ENCODE assay signal across 12 cellular contexts in the genomic region with DNA sequence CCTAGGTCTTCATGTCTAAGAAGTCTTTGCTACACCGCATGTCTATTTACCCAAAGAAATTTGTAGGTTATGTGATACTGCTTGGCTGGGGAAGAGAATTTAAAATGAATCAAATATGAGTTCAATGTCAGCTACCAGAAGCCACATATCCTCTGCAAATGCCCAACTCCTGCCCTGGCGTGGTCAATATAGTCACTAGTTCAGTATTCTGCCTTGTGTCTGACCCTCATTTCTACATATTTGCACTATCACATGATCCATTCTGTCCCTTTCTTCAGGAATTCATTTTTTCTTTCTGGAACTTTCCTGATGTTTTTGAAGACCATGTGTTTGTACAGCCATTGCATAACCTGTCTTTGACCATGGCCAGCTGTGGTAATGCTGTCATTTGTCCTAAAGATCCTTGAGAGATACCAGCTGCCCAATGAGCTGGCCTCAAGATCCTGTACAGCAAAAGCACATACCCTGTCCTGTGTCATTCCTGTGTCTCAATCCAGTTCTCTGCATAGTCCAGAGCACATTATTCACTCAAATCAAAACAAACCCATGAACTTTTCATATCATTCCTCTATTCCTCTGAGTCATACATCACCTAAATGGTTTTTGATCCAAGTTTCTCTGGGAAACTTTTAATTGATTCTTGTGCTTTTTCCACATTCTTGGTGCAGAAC.
DNase-seq lines count a peak whose midpoint lies in the region; ATAC-seq and TF ChIP-seq lines count a peak whose summit lies in the region.
"Had no signal": no experiment of that assay in that cellular context is flagged by ENCODE, and none has a peak within 500 bp of the region (broad histone marks: within the 10 kb centered on the region; RNA-seq: fewer than 3 reads in every experiment).

No MANE protein-coding gene starts in this region.

- H3K27me3 ChIP-seq in breast epithelium: no peaks in the 10 kb centered on the region
- no peaks in the 10 kb centered on the region for H3K27me3 ChIP-seq in lower lobe of right lung (ENCODE audit: low read depth)
- no peaks in the 10 kb centered on the region for H3K27me3 ChIP-seq in aorta (ENCODE audit: control insufficient read depth in 1 of 2, insufficient read depth in 2 of 2, low read length in 1 of 2)

- intact Hi-C loops in MCF 10A (cut with micrococcal nuclease) (loop anchor here (10.0 kb wide), 1 partner anchor 1096 kb away; no protein-coding TSS in a partner anchor), breast epithelium (cut with DNase I; ENCODE audit: low total_unique reads) (no loop called here), lower lobe of right lung (cut with DNase I) (no loop called here), aorta (cut with DNase I) (no loop called here)

- POLR2A ChIA-PET in MCF 10A (lab: Yijun Ruan, JAX): interaction anchor here (1.3 kb wide), 1 partner anchor 10 kb away, joined by 5 read pairs; no protein-coding TSS in a partner anchor

- peak overlapping the region; percentile 46 for H3K27ac Mint-ChIP-seq in MCF 10A (ENCODE audit: low read depth, unreplicated experiment)
- H3K27ac Mint-ChIP-seq: IgD-negative memory B cell had no signal

- CTCF ChIA-PET in MCF 10A (lab: Yijun Ruan, JAX): interaction anchor here (0.5 kb wide), 1 partner anchor 455 kb away, joined by 3 read pairs; no protein-coding TSS in a partner anchor

- H3K4me1 ChIP-seq in breast epithelium (no peaks in the 10 kb centered on the region), lower lobe of right lung (no peaks in the 10 kb centered on the region), aorta (ENCODE audit: control insufficient read depth in 1 of 2, insufficient read depth in 2 of 2, low read length in 2 of 2) (peaks cover 3 to 5% of the 10 kb centered on the region in 2 donors)

- H3K36me3 ChIP-seq in breast epithelium (no peaks in the 10 kb centered on the region), lower lobe of right lung (no peaks in the 10 kb centered on the region), aorta (ENCODE audit: control insufficient read depth in 1 of 2, insufficient read depth in 2 of 2, low read length in 1 of 2) (no peaks in the 10 kb centered on the region)

- no peaks in the 10 kb centered on the region for H3K9me3 Mint-ChIP-seq in MCF 10A (ENCODE audit: unreplicated experiment)

- H3K36me3 Mint-ChIP-seq in MCF 10A (ENCODE audit: insufficient read depth, unreplicated experiment): peaks cover 7% of the 10 kb centered on the region
- H3K36me3 Mint-ChIP-seq: IgD-negative memory B cell had no signal

- no peak for TF ChIP-seq CTCF in MCF 10A (IDR thresholded peaks at IDR 0.05; ENCODE audit: unreplicated experiment)
- TF ChIP-seq CTCF in breast epithelium (IDR thresholded peaks at IDR 0.05): no peak
- no peak for TF ChIP-seq CTCF in lower lobe of right lung (IDR thresholded peaks at IDR 0.05)

- BruUV-seq in MCF 10A (replicated peaks; lab: Mats Ljungman, UMichigan): no TSS peak

- H3K4me3 ChIP-seq in breast epithelium (no peak overlapping the region), lower lobe of right lung (no peak overlapping the region), aorta (ENCODE audit: low read length in 2 of 2) (no peak overlapping the region)

- no peak overlapping the region for H3K4me3 Mint-ChIP-seq in MCF 10A (ENCODE audit: unreplicated experiment)
- H3K4me3 Mint-ChIP-seq: IgD-negative memory B cell had no signal

- peak; percentile 68 to 78 for ATAC-seq in lower lobe of right lung
- peak; percentile 54 for ATAC-seq in aorta (ENCODE audit: low FRiP score)
- no peak for ATAC-seq in GM21619 (IDR thresholded peaks at IDR 0.05; ENCODE audit: unreplicated experiment)

- TF ChIP-seq POLR2A in breast epithelium (IDR thresholded peaks at IDR 0.05): no peak

- H3K9me3 ChIP-seq in breast epithelium (no peaks in the 10 kb centered on the region), lower lobe of right lung (no peaks in the 10 kb centered on the region), aorta (ENCODE audit: control insufficient read depth, low read length) (no peaks in the 10 kb centered on the region)

- no peaks in the 10 kb centered on the region for H3K27me3 Mint-ChIP-seq in MCF 10A (ENCODE audit: insufficient read depth, unreplicated experiment)
- H3K27me3 Mint-ChIP-seq: IgD-negative memory B cell had no signal

- peaks cover 40% of the 10 kb centered on the region for H3K4me1 Mint-ChIP-seq in MCF 10A (ENCODE audit: insufficient read depth, unreplicated experiment)
- H3K4me1 Mint-ChIP-seq: IgD-negative memory B cell had no signal

- WGBS in aorta, 2 donors: 84 to 88% methylated on average over 2 of the region's 2 CpGs

- H3K27ac ChIP-seq in breast epithelium (no peak overlapping the region), lower lobe of right lung (no peak overlapping the region), aorta (ENCODE audit: low read depth in 1 of 2, low read length in 2 of 2) (peak overlapping the region in 1 of 2 donors; percentile 25)

- DNase-seq in MCF 10A (ENCODE audit: unreplicated experiment): peak; percentile 79
- DNase-seq in breast epithelium (ENCODE audit: low spot score in 2 of 2): no peak
- DNase-seq in dedifferentiated amniotic fluid mesenchymal stem cell (ENCODE audit: extremely low spot score): peak; percentile 27
- DNase-seq in lower lobe of right lung: no peak
- DNase-seq in aorta: no peak
- DNase-seq in NCI-H1694 treated with DMSO at 0.1 percent for 48 hours (lab: John Stamatoyannopoulos, UW): no peak
- DNase-seq in stimulated activated CD4-positive, alpha-beta T cell treated with anti-CD3 and anti-CD28 coated beads, Interleukin-2, amount 100 ng/mL, for 48 hours: no peak
- DNase-seq: activated CD8-positive, alpha-beta memory T cell treated with anti-CD3 and anti-CD28 coated beads, Interleukin-2, amount 50 U/mL, for 48 hours; NCI-H2029 treated with DMSO at 0.1 percent for 48 hours; retina had no signal

Comparison
In these comparisons a context has a peak if more than half of its experiments do, and no peak if none do; other contexts are left out.
1. DNase-seq: peak in MCF 10A (single experiment) and dedifferentiated amniotic fluid mesenchymal stem cell (single experiment); none in breast epithelium (0 of 2), lower lobe of right lung (single experiment), aorta (0 of 2), NCI-H1694 treated with DMSO at 0.1 percent for 48 hours (single experiment) and stimulated activated CD4-positive, alpha-beta T cell treated with anti-CD3 and anti-CD28 coated beads, Interleukin-2, amount 100 ng/mL, for 48 hours (0 of 2).